Comparison of ENCODE assay signal across 22 cellular contexts in the genomic region with DNA sequence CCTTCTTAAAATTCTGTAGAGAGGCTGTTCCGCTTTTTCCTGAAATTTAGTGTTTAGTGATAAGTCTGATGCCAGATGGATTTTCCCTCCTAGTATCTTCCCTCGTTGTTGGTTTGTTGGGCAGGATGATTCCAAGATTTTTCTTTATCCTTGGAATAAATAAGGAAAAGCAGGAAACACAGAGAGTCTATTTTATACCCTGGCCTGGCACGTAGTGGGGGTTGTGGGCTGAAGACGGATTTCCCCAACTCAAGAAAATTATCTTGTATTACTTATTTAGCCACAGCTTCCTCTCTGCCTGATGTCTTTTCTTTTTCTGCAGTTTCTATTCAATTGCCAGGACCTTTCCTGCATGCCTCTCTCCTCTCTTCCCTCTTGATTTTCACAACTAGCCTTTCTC.
DNase-seq lines count a peak whose midpoint lies in the region; ATAC-seq, FAIRE-seq and TF ChIP-seq lines count a peak whose summit lies in the region.
"Had no signal": no experiment of that assay in that cellular context is flagged by ENCODE, and none has a peak within 500 bp of the region (broad histone marks: within the 10 kb centered on the region; RNA-seq: fewer than 3 reads in every experiment).

No MANE protein-coding gene starts in this region.

- H2BK120ac ChIP-seq in H1 (replicated peaks; ENCODE audit: low read depth, low read length): no peak overlapping the region

- H3K79me2 ChIP-seq in OCI-LY3 (ENCODE audit: low read length) (no peaks in the 10 kb centered on the region), H1 (ENCODE audit: control insufficient read depth in 1 of 2, insufficient read depth in 2 of 2, low read length in 2 of 2) (no peaks in the 10 kb centered on the region)

- H3K9ac ChIP-seq in OCI-LY3 (ENCODE audit: low read length): no peak overlapping the region
- H3K9ac ChIP-seq in H1 (replicated peaks in 1 of 4; ENCODE audit: extremely low read depth in 1 of 4, low read depth in 3 of 4, low read length in 3 of 4): no peak overlapping the region
- H3K9ac ChIP-seq: KMS-11 had no signal

- peak overlapping the region; percentile 47 for H3K4me2 ChIP-seq in OCI-LY3 (ENCODE audit: low read length)
- no peak overlapping the region for H3K4me2 ChIP-seq in H1 (ENCODE audit: insufficient read depth in 1 of 2, low read depth in 2 of 2, low read length in 2 of 2)
- H3K4me2 ChIP-seq: A549, KMS-11, PC-9 had no signal

- H3K27ac ChIP-seq in OCI-LY3 (ENCODE audit: low read length) (no peak overlapping the region), H1 (ENCODE audit: low read depth, low read length) (no peak overlapping the region)
- H3K27ac ChIP-seq: A549, brain microvascular endothelial cell, KMS-11, PC-9, upper lobe of right lung had no signal

- no peak overlapping the region for H2AFZ ChIP-seq in OCI-LY3 (ENCODE audit: low read depth, low read length)
- H2AFZ ChIP-seq in H1 (ENCODE audit: low read length): peak overlapping the region; percentile 16; the same call in 1 of the 2 replicates
- H2AFZ ChIP-seq: PC-9 had no signal

- POLR2A ChIA-PET in H1 (lab: Charles Lee; ENCODE audit: partially characterized antibody): no interaction called here

- H3K9me3 Mint-ChIP-seq in T-helper 1 cell treated with Interleukin-12 subunit alpha and Interleukin-12 subunit beta and Interleukin-4 antibody, amounts not matched to agents 30 μg/mL and 1 μg/mL, for 36 hours: no peaks in the 10 kb centered on the region
- H3K9me3 Mint-ChIP-seq in stimulated activated effector memory CD8-positive, alpha-beta T cell treated with anti-CD3 and anti-CD28 coated beads, Interleukin-12 subunit alpha, Interleukin-12 subunit beta, amount 100 ng/mL, for 72 hours: no peaks in the 10 kb centered on the region
- H3K9me3 Mint-ChIP-seq: activated B cell treated with CpG ODN at 0.5 μM for 24 hours had no signal

- peak overlapping the region; percentile 14 for H3K4me3 Mint-ChIP-seq in T-helper 1 cell treated with Interleukin-12 subunit alpha and Interleukin-12 subunit beta and Interleukin-4 antibody, amounts not matched to agents 30 μg/mL and 1 μg/mL, for 36 hours
- no peak overlapping the region for H3K4me3 Mint-ChIP-seq in stimulated activated effector memory CD8-positive, alpha-beta T cell treated with anti-CD3 and anti-CD28 coated beads, Interleukin-12 subunit alpha, Interleukin-12 subunit beta, amount 100 ng/mL, for 72 hours
- H3K4me3 Mint-ChIP-seq: activated B cell treated with CpG ODN at 0.5 μM for 24 hours had no signal

- H3K4ac ChIP-seq in H1 (replicated peaks; ENCODE audit: insufficient read length, low read depth, low read length): no peak overlapping the region

- no peak overlapping the region for H3K27ac Mint-ChIP-seq in T-helper 1 cell treated with Interleukin-12 subunit alpha and Interleukin-12 subunit beta and Interleukin-4 antibody, amounts not matched to agents 30 μg/mL and 1 μg/mL, for 36 hours
- peak overlapping the region; percentile 5 for H3K27ac Mint-ChIP-seq in stimulated activated effector memory CD8-positive, alpha-beta T cell treated with anti-CD3 and anti-CD28 coated beads, Interleukin-12 subunit alpha, Interleukin-12 subunit beta, amount 100 ng/mL, for 72 hours
- H3K27ac Mint-ChIP-seq: activated B cell treated with CpG ODN at 0.5 μM for 24 hours had no signal

- peaks cover 17% of the 10 kb centered on the region for H3K36me3 Mint-ChIP-seq in T-helper 1 cell treated with Interleukin-12 subunit alpha and Interleukin-12 subunit beta and Interleukin-4 antibody, amounts not matched to agents 30 μg/mL and 1 μg/mL, for 36 hours (ENCODE audit: low read depth)
- peaks cover 94% of the 10 kb centered on the region for H3K36me3 Mint-ChIP-seq in stimulated activated effector memory CD8-positive, alpha-beta T cell treated with anti-CD3 and anti-CD28 coated beads, Interleukin-12 subunit alpha, Interleukin-12 subunit beta, amount 100 ng/mL, for 72 hours

- no peak for ATAC-seq in stimulated activated effector memory CD8-positive, alpha-beta T cell treated with anti-CD3 and anti-CD28 coated beads, Interleukin-12 subunit alpha, Interleukin-12 subunit beta, amount 100 ng/mL, for 72 hours
- ATAC-seq: A549, HCT116, sciatic nerve, upper lobe of right lung had no signal

- peaks cover 8% of the 10 kb centered on the region for H3K4me1 Mint-ChIP-seq in T-helper 1 cell treated with Interleukin-12 subunit alpha and Interleukin-12 subunit beta and Interleukin-4 antibody, amounts not matched to agents 30 μg/mL and 1 μg/mL, for 36 hours (ENCODE audit: low read depth)
- H3K4me1 Mint-ChIP-seq in stimulated activated effector memory CD8-positive, alpha-beta T cell treated with anti-CD3 and anti-CD28 coated beads, Interleukin-12 subunit alpha, Interleukin-12 subunit beta, amount 100 ng/mL, for 72 hours: peaks cover 13% of the 10 kb centered on the region

- H3K9me3 ChIP-seq in OCI-LY3 (ENCODE audit: insufficient read depth, low read length) (no peaks in the 10 kb centered on the region), H1 (ENCODE audit: insufficient read depth in 2 of 2, low read depth in 1 of 2, low read length in 1 of 2) (no peaks in the 10 kb centered on the region)
- H3K9me3 ChIP-seq: A549, upper lobe of right lung had no signal

- H2BK5ac ChIP-seq in H1 (ENCODE audit: low read depth, low read length): no peak overlapping the region

- H2BK20ac ChIP-seq in H1 (ENCODE audit: low read length): no peak overlapping the region

- no peak for TF ChIP-seq POLR2A in H1 (IDR thresholded peaks at IDR 0.05; ENCODE audit: control extremely low read depth in 1 of 2, low read depth in 2 of 2, low read length in 2 of 2)

- H3K23me2 ChIP-seq in H1 (ENCODE audit: low read depth, low read length): no peaks in the 10 kb centered on the region

- H4K91ac ChIP-seq in H1 (replicated peaks; ENCODE audit: insufficient read length, low read length): no peak overlapping the region

- H4K5ac ChIP-seq in H1 (ENCODE audit: insufficient read length, low read depth, low read length): no peak overlapping the region

- H3K27me3 ChIP-seq in OCI-LY3 (ENCODE audit: low read depth, low read length) (peaks cover 9% of the 10 kb centered on the region), H1 (replicated peaks in 1 of 4; ENCODE audit: control insufficient read depth in 3 of 4, extremely low read depth in 1 of 4, insufficient read depth in 3 of 4, low read length in 3 of 4) (no peaks in the 10 kb centered on the region)
- H3K27me3 ChIP-seq: brain microvascular endothelial cell, upper lobe of right lung had no signal

- no peak overlapping the region for H4K8ac ChIP-seq in H1 (ENCODE audit: extremely low read depth, insufficient read depth, low read length)

- H3K27me3 Mint-ChIP-seq in T-helper 1 cell treated with Interleukin-12 subunit alpha and Interleukin-12 subunit beta and Interleukin-4 antibody, amounts not matched to agents 30 μg/mL and 1 μg/mL, for 36 hours (ENCODE audit: low read depth): peaks cover 6% of the 10 kb centered on the region

- H4K20me1 ChIP-seq in OCI-LY3 (ENCODE audit: insufficient read depth, low read length) (no peaks in the 10 kb centered on the region), H1 (replicated peaks in 1 of 2; ENCODE audit: control insufficient read depth in 1 of 2, insufficient read depth in 2 of 2, low read length in 2 of 2) (no peaks in the 10 kb centered on the region)

- H3K23ac ChIP-seq in H1 (ENCODE audit: insufficient read length): no peak overlapping the region

- H2BK12ac ChIP-seq in H1 (ENCODE audit: low read depth, low read length): no peak overlapping the region

- no peak overlapping the region for H3K18ac ChIP-seq in H1 (ENCODE audit: extremely low read depth, low read length)

- H2AK5ac ChIP-seq in H1 (ENCODE audit: low read depth, low read length): no peak overlapping the region

- no peak overlapping the region for H3K56ac ChIP-seq in H1 (replicated peaks; ENCODE audit: insufficient read length, low read depth, low read length)

- TF ChIP-seq CTCF in OCI-LY3 (IDR thresholded peaks at IDR 0.05; ENCODE audit: low read depth, low read length) (no peak), H1 (IDR thresholded peaks at IDR 0.05; ENCODE audit: control extremely low read depth in 1 of 3, insufficient read depth in 1 of 3, low read depth in 1 of 3, low read length in 3 of 3) (no peak), GM20000 (IDR thresholded peaks at IDR 0.05; ENCODE audit: extremely low read depth, missing control alignments) (no peak)

- no peak for TF ChIP-seq RAD21 in H1 (IDR thresholded peaks at IDR 0.05 in 1 of 2, conservative IDR thresholded peaks at IDR 0.05 in 1 of 2; ENCODE audit: low read depth in 2 of 2, low read length in 2 of 2)

- CTCF ChIA-PET in H1 (lab: Charles Lee; ENCODE audit: partially characterized antibody): no interaction called here

- FAIRE-seq in H1 (lab: Jason Lieb, UNC): no peak
- FAIRE-seq: A549 had no signal

- 87% methylated on average over 4 of the region's 4 CpGs; no CpG with 5 or more reads in 1 of the 2 experiments for WGBS in H1 (ENCODE audit: extremely low coverage in 1 of 2, insufficient coverage in 1 of 2, insufficient read length in 1 of 2, insufficient replicate concordance in 2 of 2, low coverage in 1 of 2, low lambda C conversion rate in 2 of 2, missing lambda C conversion rate in 1 of 2), 2 experiments

- H3K14ac ChIP-seq in H1 (ENCODE audit: insufficient read length): no peak overlapping the region

- H3K4me3 ChIP-seq in OCI-LY3 (ENCODE audit: low read length): 0 out of 2 replicates have a peak overlapping the region, but pooled peaks have one; percentile 4
- H3K4me3 ChIP-seq in H1 (ENCODE audit: extremely low read depth in 1 of 4, insufficient read depth in 2 of 4, low read depth in 3 of 4, low read length in 4 of 4): no peak overlapping the region
- H3K4me3 ChIP-seq: A549, PC-9, upper lobe of right lung had no signal

- TF ChIP-seq EP300 in H1 (IDR thresholded peaks at IDR 0.05; ENCODE audit: borderline replicate concordance in 1 of 2, low read depth in 2 of 2, low read length in 2 of 2): no peak

- no peak overlapping the region; the same call in 1 of the 2 replicates for H2BK15ac ChIP-seq in H1 (ENCODE audit: low read length)

- no peaks in the 10 kb centered on the region for H3K79me1 ChIP-seq in H1 (ENCODE audit: low read depth, low read length)

- H3K36me3 ChIP-seq in OCI-LY3 (replicated peaks; ENCODE audit: low read depth, low read length) (no peaks in the 10 kb centered on the region), H1 (ENCODE audit: control insufficient read depth in 2 of 4, insufficient read depth in 4 of 4, low read length in 3 of 4) (no peaks in the 10 kb centered on the region)
- H3K36me3 ChIP-seq: brain microvascular endothelial cell had no signal

- H3K4me1 ChIP-seq in OCI-LY3 (ENCODE audit: low read length) (peaks cover 20% of the 10 kb centered on the region), H1 (replicated peaks in 1 of 4; ENCODE audit: control insufficient read depth in 3 of 4, insufficient read depth in 4 of 4, low read length in 3 of 4) (peaks cover 0 to 6% (median 3%) of the 10 kb centered on the region in 4 experiments; a peak in 4 of 7 replicates)
- H3K4me1 ChIP-seq: A549, upper lobe of right lung had no signal

- no peak for DNase-seq in T-helper 1 cell
- no peak for DNase-seq in H1 (ENCODE audit: low read depth in 1 of 2, low spot score in 2 of 2)
- no peak for DNase-seq in stimulated activated effector memory CD8-positive, alpha-beta T cell treated with anti-CD3 and anti-CD28 coated beads, Interleukin-12 subunit alpha, Interleukin-12 subunit beta, amount 100 ng/mL, for 72 hours (ENCODE audit: low spot score in 2 of 2)
- DNase-seq in DMS114 treated with DMSO at 0.1 percent for 48 hours (lab: John Stamatoyannopoulos, UW; ENCODE audit: unreplicated experiment): no peak
- DNase-seq in NCI-H2171 treated with DMSO at 0.1 percent for 48 hours (lab: John Stamatoyannopoulos, UW): no peak
- DNase-seq in GM20000 (ENCODE audit: low spot score): no peak
- DNase-seq: activated B cell treated with CpG ODN at 0.5 μM for 24 hours; activated CD4-positive, alpha-beta T cell treated with anti-CD3 and anti-CD28 coated beads, Interleukin-2, amount 50 U/mL, for 48 hours; activated effector memory CD4-positive, alpha-beta T cell treated with anti-CD3 and anti-CD28 coated beads, Interleukin-2, amount 50 U/mL, for 16 hours; brain microvascular endothelial cell; NCI-H187; NCI-H526 treated with DMSO at 0.1 percent for 48 hours; PC-9; SHP77 treated with DMSO at 0.1 percent for 48 hours; stimulated activated CD4-positive, alpha-beta T cell treated with anti-CD3 and anti-CD28 coated beads, Interleukin-15, amount 100 ng/mL, for 24 hours; upper lobe of right lung had no signal
